ENCODE assay signal across 24 cellular contexts in the genomic region with DNA sequence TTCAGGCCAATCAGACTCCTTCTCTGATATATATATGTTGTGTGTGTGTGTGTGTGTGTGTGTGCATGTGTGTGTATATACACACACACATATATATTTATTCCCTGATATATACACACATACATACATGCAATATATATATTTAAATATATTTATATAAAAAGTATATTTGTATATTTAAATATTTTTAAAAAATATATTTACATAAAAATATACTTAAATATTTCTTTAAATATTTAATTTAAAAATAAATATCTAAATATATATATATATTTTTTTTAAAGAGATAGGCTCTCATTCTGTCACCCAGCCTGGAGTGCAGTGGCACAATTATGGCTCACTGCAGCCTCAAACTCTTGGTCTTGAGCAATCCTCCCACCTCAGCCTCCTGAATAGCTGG.
DNase-seq lines count a peak whose midpoint lies in the region; ATAC-seq, FAIRE-seq and TF ChIP-seq lines count a peak whose summit lies in the region.
"Had no signal": no experiment of that assay in that cellular context is flagged by ENCODE, and none has a peak within 500 bp of the region (broad histone marks: within the 10 kb centered on the region; RNA-seq: fewer than 3 reads in every experiment).

No MANE protein-coding gene starts in this region.

- no peaks in the 10 kb centered on the region for H3K4me1 Mint-ChIP-seq in WTC11
- H3K4me1 Mint-ChIP-seq: CD14-positive monocyte; CD4-positive, alpha-beta memory T cell; CD4-positive, CD25-positive, alpha-beta regulatory T cell; CD8-positive, alpha-beta memory T cell had no signal

- H3K56ac ChIP-seq in mesendoderm (ENCODE audit: low read length): no peak overlapping the region

- H4K8ac ChIP-seq in mesendoderm (ENCODE audit: low read depth, low read length): no peak overlapping the region

- no peak for ATAC-seq in WTC11

- H4K5ac ChIP-seq in mesendoderm (ENCODE audit: low read length): no peak overlapping the region

- H2BK15ac ChIP-seq in mesendoderm (replicated peaks; ENCODE audit: low read depth): no peak overlapping the region

- H2BK5ac ChIP-seq in mesendoderm (ENCODE audit: low read length): no peak overlapping the region

- H3K36me3 Mint-ChIP-seq in WTC11: no peaks in the 10 kb centered on the region
- H3K36me3 Mint-ChIP-seq: CD14-positive monocyte; CD4-positive, alpha-beta memory T cell; CD4-positive, CD25-positive, alpha-beta regulatory T cell; CD8-positive, alpha-beta memory T cell had no signal

- no peaks in the 10 kb centered on the region for H3K79me1 ChIP-seq in mesendoderm (ENCODE audit: low read length)

- peaks cover 3% of the 10 kb centered on the region for H3K27me3 Mint-ChIP-seq in WTC11 (ENCODE audit: low read depth)
- H3K27me3 Mint-ChIP-seq: CD4-positive, CD25-positive, alpha-beta regulatory T cell had no signal

- H3K23ac ChIP-seq in mesendoderm (ENCODE audit: low read length): no peak overlapping the region

- H3K4me1 ChIP-seq in kidney (ENCODE audit: control insufficient read depth in 1 of 2, insufficient read depth in 1 of 2, low read depth in 1 of 2, low read length in 2 of 2): no peaks in the 10 kb centered on the region
- no peaks in the 10 kb centered on the region for H3K4me1 ChIP-seq in mesendoderm (ENCODE audit: control insufficient read depth, low read depth, low read length)
- H3K4me1 ChIP-seq: BE2C had no signal

- intact Hi-C loops in kidney (cut with DNase I): no loop called here

- H3K4ac ChIP-seq in mesendoderm (ENCODE audit: low read depth, low read length): no peak overlapping the region

- no peaks in the 10 kb centered on the region for H3K27me3 ChIP-seq in mesendoderm (ENCODE audit: insufficient read depth, low read length, poor library complexity)
- H3K27me3 ChIP-seq: BE2C, BLaER1 had no signal

- no peaks in the 10 kb centered on the region for H3K79me2 ChIP-seq in mesendoderm (ENCODE audit: control insufficient read depth, insufficient read depth, low read length)

- H3K27ac Mint-ChIP-seq in WTC11: no peak overlapping the region
- H3K27ac Mint-ChIP-seq: CD14-positive monocyte; CD4-positive, alpha-beta memory T cell; CD4-positive, CD25-positive, alpha-beta regulatory T cell; CD8-positive, alpha-beta memory T cell had no signal

- no peaks in the 10 kb centered on the region for H3K9me3 ChIP-seq in kidney (ENCODE audit: control insufficient read depth in 1 of 2, low read length in 2 of 2)
- H3K9me3 ChIP-seq: BE2C, BLaER1 had no signal

- H3K36me3 ChIP-seq in kidney (ENCODE audit: control insufficient read depth in 1 of 2, insufficient read depth in 2 of 2, low read length in 2 of 2): no peaks in the 10 kb centered on the region
- H3K36me3 ChIP-seq in mesendoderm (ENCODE audit: control insufficient read depth, insufficient read depth, low read length): no peaks in the 10 kb centered on the region
- H3K36me3 ChIP-seq: BE2C, BLaER1 had no signal

- no peak overlapping the region for H3K18ac ChIP-seq in mesendoderm (ENCODE audit: low read length)

- no peak overlapping the region for H2AK5ac ChIP-seq in mesendoderm (ENCODE audit: low read length)

- DNase-seq in RCC 7860 (ENCODE audit: low spot score): no peak
- DNase-seq in WTC11 (ENCODE audit: low spot score): no peak
- DNase-seq in kidney: no peak
- DNase-seq in mesendoderm: no peak
- DNase-seq in iPS-NIHi11 (ENCODE audit: low spot score): no peak
- no peak for DNase-seq in hepatic stellate cell (ENCODE audit: low spot score)
- DNase-seq: ACHN; BE2C; C1 segment of cervical spinal cord; CD4-positive, alpha-beta memory T cell; CD4-positive, CD25-positive, alpha-beta regulatory T cell; CD8-positive, alpha-beta memory T cell; COR-L47; DMS 273 treated with DMSO at 0.1 percent for 48 hours; DMS153; DMS79; DND-41; EL; GF-D8 had no signal

- FAIRE-seq in A204.1 (lab: Jason Lieb, UNC) (peak; percentile 53), RCC 7860 (lab: Jason Lieb, UNC) (peak; percentile 55), kidney (lab: Jason Lieb, UNC) (peak; percentile 35)
- FAIRE-seq: GM12891 had no signal

- TF ChIP-seq CTCF in WTC11 (IDR thresholded peaks at IDR 0.05) (no peak), kidney (IDR thresholded peaks at IDR 0.05; ENCODE audit: borderline replicate concordance, extremely low read depth, insufficient read depth) (no peak)

- H3K9ac ChIP-seq in kidney (ENCODE audit: low read length in 2 of 2) (no peak overlapping the region), mesendoderm (ENCODE audit: low read length) (no peak overlapping the region)
- H3K9ac ChIP-seq: BLaER1 had no signal

- peaks cover 14% of the 10 kb centered on the region for H3K9me3 Mint-ChIP-seq in WTC11

- H3K4me3 Mint-ChIP-seq in WTC11: no peak overlapping the region
- H3K4me3 Mint-ChIP-seq: CD14-positive monocyte; CD4-positive, alpha-beta memory T cell; CD4-positive, CD25-positive, alpha-beta regulatory T cell; CD8-positive, alpha-beta memory T cell had no signal

- H3K4me2 ChIP-seq in mesendoderm (ENCODE audit: low read length): no peak overlapping the region
- H3K4me2 ChIP-seq: BLaER1 had no signal

- POLR2A ChIA-PET in WTC11 (lab: Charles Lee): no interaction called here

- CTCF ChIA-PET in WTC11 (lab: Charles Lee): no interaction called here

- H3K4me3 ChIP-seq in kidney (ENCODE audit: low read length in 2 of 2) (no peak overlapping the region), mesendoderm (ENCODE audit: low read length) (no peak overlapping the region)
- H3K4me3 ChIP-seq: BLaER1 had no signal

- no peak overlapping the region for H2BK120ac ChIP-seq in mesendoderm (ENCODE audit: low read depth, low read length)

- H3K27ac ChIP-seq in kidney (ENCODE audit: low read depth in 2 of 2, low read length in 2 of 2) (no peak overlapping the region), mesendoderm (ENCODE audit: low read depth, low read length) (no peak overlapping the region)
- H3K27ac ChIP-seq: 22Rv1, BLaER1 had no signal

TF ChIP-seq in WTC11, 78 proteins besides CTCF, POLR2A, EP300 and RAD21:
- TF ChIP-seq HMGA2 (CRISPR knock-in tag; IDR thresholded peaks at IDR 0.05): peak; percentile 96; the same call in 1 of the 2 replicates
- TF ChIP-seq, protein P1, sequence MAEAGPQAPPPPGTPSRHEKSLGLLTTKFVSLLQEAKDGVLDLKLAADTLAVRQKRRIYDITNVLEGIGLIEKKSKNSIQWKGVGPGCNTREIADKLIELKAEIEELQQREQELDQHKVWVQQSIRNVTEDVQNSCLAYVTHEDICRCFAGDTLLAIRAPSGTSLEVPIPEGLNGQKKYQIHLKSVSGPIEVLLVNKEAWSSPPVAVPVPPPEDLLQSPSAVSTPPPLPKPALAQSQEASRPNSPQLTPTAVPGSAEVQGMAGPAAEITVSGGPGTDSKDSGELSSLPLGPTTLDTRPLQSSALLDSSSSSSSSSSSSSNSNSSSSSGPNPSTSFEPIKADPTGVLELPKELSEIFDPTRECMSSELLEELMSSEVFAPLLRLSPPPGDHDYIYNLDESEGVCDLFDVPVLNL (CRISPR knock-in tag; IDR thresholded peaks at IDR 0.05; ENCODE audit: borderline replicate concordance, low read depth): no peak
- no peak for TF ChIP-seq JAZF1 (CRISPR knock-in tag; IDR thresholded peaks at IDR 0.05)
